In the genomic region with DNA sequence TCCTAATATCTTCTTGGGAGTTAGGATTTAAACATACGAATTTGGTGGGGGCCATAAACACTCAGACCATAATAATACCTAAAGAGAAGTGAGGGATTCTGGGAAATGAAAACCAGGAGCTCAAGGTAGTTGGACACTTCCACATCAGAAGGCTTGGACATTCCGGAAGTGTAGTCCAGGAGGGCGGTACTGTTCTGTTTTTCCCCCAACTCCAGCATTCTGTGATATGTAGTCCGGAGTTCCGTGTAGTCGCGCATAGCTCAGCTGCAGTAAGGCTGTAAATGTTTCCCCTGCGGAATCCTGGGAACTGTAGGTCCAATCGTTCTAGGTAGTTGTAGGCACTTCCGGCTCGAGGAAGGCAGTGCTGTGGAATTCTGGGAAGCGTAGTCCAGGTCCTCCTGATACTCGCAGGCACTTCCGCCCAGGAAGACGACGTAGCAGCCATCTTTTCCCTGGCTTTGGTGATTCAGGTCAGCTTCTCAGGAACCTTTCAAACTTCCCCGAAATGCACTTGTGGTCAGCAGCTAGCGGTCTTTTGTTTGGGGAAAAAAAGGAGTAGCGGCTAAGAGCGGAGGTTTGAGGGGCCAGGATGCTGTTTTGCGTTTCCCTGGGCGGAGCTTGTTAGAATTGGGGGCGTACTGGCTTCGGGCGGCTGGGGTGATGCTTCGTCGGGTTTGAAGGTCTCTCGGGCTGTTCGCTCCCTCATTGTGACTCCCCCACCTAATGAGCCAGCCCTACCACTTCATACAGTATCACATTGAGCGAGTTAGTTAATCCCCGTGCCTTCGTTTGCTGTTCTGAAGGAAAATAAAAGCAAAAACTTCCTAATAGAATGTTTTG, we compare ENCODE assay signal across 8 cellular contexts. TPM values are rescaled to one million over a fixed set of nuclear protein-coding genes. Genes with fewer than 3 reads are reported as not detected.
A peak's percentile ranks its signal among the peaks of the same experiment; 100 is the strongest.
DNase-seq lines count a peak whose midpoint lies in the region; ATAC-seq and TF ChIP-seq lines count a peak whose summit lies in the region.

ZNF226 (plus strand) TSS at position 428 of the 840 bp plus-strand sequence. CDS start 4,981 bp downstream, outside the sequence.

- H3K27me3 Mint-ChIP-seq in activated CD4-positive, alpha-beta T cell treated with anti-CD3 and anti-CD28 coated beads for 36 hours, result no peaks in the 10 kb centered on the region

- H3K4me1 ChIP-seq in colonic mucosa, result peaks cover 4% of the 10 kb centered on the region

- DNase-seq in AG10803 (ENCODE audit: low read depth), result peak; percentile 99
- peak; percentile 96 for DNase-seq in NCI-H510A treated with DMSO at 0.1 percent for 48 hours (lab: John Stamatoyannopoulos, UW)
- DNase-seq in activated CD4-positive, alpha-beta T cell treated with anti-CD3 and anti-CD28 coated beads for 36 hours, result peak; percentile 87
- DNase-seq in colonic mucosa, result peak; percentile 93
- DNase-seq in stimulated activated CD4-positive, alpha-beta T cell treated with anti-CD3 and anti-CD28 coated beads, Interleukin-1b, Interleukin-23, amount 100 ng/mL, for 4 hours (ENCODE audit: low read depth in 2 of 2), result peak; percentile 50 to 66

- peak within 1 kb of the TSS; percentile 87 for H3K4me3 Mint-ChIP-seq in activated CD4-positive, alpha-beta T cell treated with anti-CD3 and anti-CD28 coated beads for 36 hours

- H3K4me1 Mint-ChIP-seq in activated CD4-positive, alpha-beta T cell treated with anti-CD3 and anti-CD28 coated beads for 36 hours, result peaks cover 30% of the 10 kb centered on the region

- no peak for TF ChIP-seq CTCF in AG10803 (conservative IDR thresholded peaks at IDR 0.05; ENCODE audit: low read length)
- TF ChIP-seq CTCF in colonic mucosa (IDR thresholded peaks at IDR 0.05), result no peak

- CTCF ChIA-PET in activated CD4-positive, alpha-beta T cell treated with anti-CD3 and anti-CD28 coated beads for 36 hours (lab: Charles Lee), result no interaction called here

- H3K4me3 ChIP-seq in AG10803 (ENCODE audit: low read length) (peak within 1 kb of the TSS; percentile 98), colonic mucosa (peak within 1 kb of the TSS; percentile 66)

- no peaks in the 10 kb centered on the region for H3K27me3 ChIP-seq in colonic mucosa
- H3K27me3 ChIP-seq in layer of hippocampus (ENCODE audit: control insufficient read depth, insufficient read depth, low read length), result no peaks in the 10 kb centered on the region

- peak within 1 kb of the TSS; percentile 96 for H3K27ac Mint-ChIP-seq in activated CD4-positive, alpha-beta T cell treated with anti-CD3 and anti-CD28 coated beads for 36 hours

- H3K9me3 ChIP-seq in colonic mucosa, result no peaks in the 10 kb centered on the region

- intact Hi-C loops in activated CD4-positive, alpha-beta T cell treated with anti-CD3 and anti-CD28 coated beads for 36 hours (cut with DNase I, micrococcal nuclease), result loop anchor here (1.0 to 5.0 kb wide), 15 partner anchors 24 to 912 kb away; partner anchors contain the start of genes ZNF224 (in 2 of the 2), ZNF225 (in 2 of the 2), ZNF227 (in 2 of the 2) and ZNF234 (in 2 of the 2)
- intact Hi-C loops in colonic mucosa (cut with DNase I), result loop anchor here (10.0 kb wide), 1 partner anchor 50 kb away; the partner anchor contains the start of gene ZNF227

- H3K9me3 Mint-ChIP-seq in activated CD4-positive, alpha-beta T cell treated with anti-CD3 and anti-CD28 coated beads for 36 hours (ENCODE audit: low read depth), result peaks cover 38% of the 10 kb centered on the region

- H3K27ac ChIP-seq in colonic mucosa, result peak within 1 kb of the TSS; percentile 76
- H3K27ac ChIP-seq in layer of hippocampus (ENCODE audit: low read depth, low read length), result peak within 1 kb of the TSS; percentile 80

- POLR2A ChIA-PET in activated CD4-positive, alpha-beta T cell treated with anti-CD3 and anti-CD28 coated beads for 36 hours (lab: Charles Lee), result interaction anchor here (0.6 to 1.9 kb wide), 5 partner anchors 42 to 336 kb away, joined by 3 to 5 read pairs (median 3); partner anchors contain the start of genes ZNF180, ZNF227 and ZNF235

- ATAC-seq in GM19035 (IDR thresholded peaks at IDR 0.05; ENCODE audit: unreplicated experiment), result peak; percentile 87
- ATAC-seq in HG03378 (IDR thresholded peaks at IDR 0.05; ENCODE audit: unreplicated experiment), result peak; percentile 82
- ATAC-seq in activated CD4-positive, alpha-beta T cell treated with anti-CD3 and anti-CD28 coated beads for 36 hours, result peak; percentile 89

- H3K36me3 Mint-ChIP-seq in activated CD4-positive, alpha-beta T cell treated with anti-CD3 and anti-CD28 coated beads for 36 hours (ENCODE audit: low read depth), result peaks cover 41% of the 10 kb centered on the region

- peak within 1 kb of the TSS; percentile 70 to 75 for H3K9ac ChIP-seq in colonic mucosa (ENCODE audit: low read depth in 2 of 2, low read length in 2 of 2)

- H3K36me3 ChIP-seq in colonic mucosa, result peaks cover 4% of the 10 kb centered on the region

RNA-seq across cellular contexts. Expression of gene ZNF226, which starts in this region (rescaled TPM):
- 10 to 100 TPM; 11.3 to 15.2 TPM for total RNA-seq in activated CD4-positive, alpha-beta T cell treated with anti-CD3 and anti-CD28 coated beads for 36 hours
- total RNA-seq in colonic mucosa, result 10 to 100 TPM; 12.9 to 15.5 TPM

Comparison
In these comparisons a context has a peak if more than half of its experiments do, and no peak if none do; other contexts are left out.
1. Peak in every context shown above with its lines: DNase-seq, ATAC-seq, H3K4me3 ChIP-seq and H3K27ac ChIP-seq.